In the genomic region with DNA sequence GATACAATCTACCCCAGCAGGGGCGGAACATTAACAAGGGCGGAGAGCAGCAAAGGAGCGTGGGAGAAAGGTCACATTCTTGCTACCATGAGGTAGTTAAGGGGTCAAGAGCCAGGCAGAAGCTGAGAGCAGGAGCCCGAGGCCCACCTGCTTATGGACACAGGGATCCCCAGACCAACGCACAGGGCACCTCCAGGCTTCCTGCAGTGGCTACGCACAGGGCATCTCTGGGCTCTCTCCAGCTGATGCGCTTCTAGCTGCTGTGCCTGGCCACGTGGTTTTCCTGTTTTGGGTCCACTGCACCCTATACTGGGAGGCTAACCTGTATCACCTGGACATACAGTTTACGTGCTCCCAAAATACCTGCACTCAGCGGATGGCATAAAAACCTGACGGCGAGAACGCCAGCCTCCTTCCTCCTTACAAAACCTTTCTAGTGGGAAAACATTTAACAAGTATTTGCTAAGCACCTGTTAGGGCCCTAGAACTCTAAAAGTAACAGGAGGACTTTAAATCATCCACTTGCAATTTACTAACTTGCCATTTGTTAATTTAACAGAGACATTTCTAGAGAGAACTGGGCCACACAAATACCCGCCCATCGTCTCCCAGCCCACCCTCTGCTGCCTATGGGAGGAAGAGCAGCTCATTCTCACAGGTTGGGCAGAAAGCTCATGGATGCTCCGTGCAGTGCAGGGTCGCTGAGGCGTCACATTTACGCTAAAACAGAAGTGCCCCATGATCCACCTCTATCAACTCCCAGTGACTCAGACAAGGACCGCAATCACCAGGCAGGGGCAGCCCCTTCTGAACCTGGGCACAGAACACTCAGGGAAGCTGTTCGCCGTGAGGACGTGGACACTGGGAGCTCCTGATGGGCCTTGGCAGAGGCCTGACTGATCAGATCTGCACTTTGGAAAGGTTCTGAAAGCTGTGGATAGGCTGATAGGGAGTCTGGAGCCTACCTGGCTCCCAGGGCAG, we compare ENCODE assay signal across 8 cellular contexts.
DNase-seq lines count a peak whose midpoint lies in the region; ATAC-seq and TF ChIP-seq lines count a peak whose summit lies in the region.

No MANE protein-coding gene starts in this region.

- POLR2A ChIA-PET in RWPE1 (lab: Yijun Ruan, JAX; ENCODE audit: low non-redundant PET) = no interaction called here

- no peak for DNase-seq in RWPE1 (ENCODE audit: low spot score)
- DNase-seq in chondrocyte (ENCODE audit: low spot score) = peak; percentile 79
- DNase-seq in stimulated activated CD4-positive, alpha-beta T cell treated with anti-CD3 and anti-CD28 coated beads, Interleukin-15, amount 100 ng/mL, for 48 hours (ENCODE audit: low read depth in 2 of 2) = peak; percentile 64
- no peak for DNase-seq in SW480 (ENCODE audit: low spot score)
- no peak for DNase-seq in NCI-H2081 treated with DMSO at 0.1 percent for 48 hours (lab: John Stamatoyannopoulos, UW)
- DNase-seq in AML-193 (lab: John Stamatoyannopoulos, UW) = no peak

- no peaks in the 10 kb centered on the region for H3K27me3 Mint-ChIP-seq in chondrocyte (ENCODE audit: low read depth)

- no peak overlapping the region for H3K4me3 Mint-ChIP-seq in chondrocyte (ENCODE audit: unreplicated experiment)

- no peaks in the 10 kb centered on the region for H3K9me3 Mint-ChIP-seq in chondrocyte (ENCODE audit: low read depth)

- H3K36me3 Mint-ChIP-seq in chondrocyte (ENCODE audit: low read depth) = no peaks in the 10 kb centered on the region

- no peak overlapping the region for H3K27ac Mint-ChIP-seq in chondrocyte (ENCODE audit: unreplicated experiment)

- ATAC-seq in GM19468 (IDR thresholded peaks at IDR 0.05; ENCODE audit: extremely low read depth, unreplicated experiment) (peak; percentile 18), HG02571 (IDR thresholded peaks at IDR 0.05; ENCODE audit: unreplicated experiment) (no peak)

- CTCF ChIA-PET in RWPE1 (lab: Yijun Ruan, JAX) = interaction anchor here (0.6 kb wide), 1 partner anchor 452 kb away, joined by 6 read pairs; no protein-coding TSS in a partner anchor

- TF ChIP-seq CTCF in RWPE1 (conservative IDR thresholded peaks at IDR 0.05; ENCODE audit: low read depth) = no peak
- no peak for TF ChIP-seq CTCF in chondrocyte (IDR thresholded peaks at IDR 0.05)

- peaks cover 41% of the 10 kb centered on the region for H3K4me1 Mint-ChIP-seq in chondrocyte (ENCODE audit: low read depth)

- peak overlapping the region; percentile 14; the same call in 1 of the 2 replicates for H3K27ac ChIP-seq in RWPE1

Comparison
In these comparisons a context has a peak if more than half of its experiments do, and no peak if none do; other contexts are left out.
1. DNase-seq: peak in chondrocyte (single experiment) and stimulated activated CD4-positive, alpha-beta T cell treated with anti-CD3 and anti-CD28 coated beads, Interleukin-15, amount 100 ng/mL, for 48 hours (2 of 2); none in RWPE1 (single experiment), SW480 (single experiment), NCI-H2081 treated with DMSO at 0.1 percent for 48 hours (single experiment) and AML-193 (0 of 2).